ENCODE assay signal across 24 cellular contexts in genomic region chr3:189537135-189537534, GRCh38.
"Had no signal": no experiment of that assay in that cellular context is flagged by ENCODE, and none has a peak within 500 bp of the region (broad histone marks: within the 10 kb centered on the region; RNA-seq: fewer than 3 reads in every experiment).

No MANE protein-coding gene starts in this region.

- H3K27ac Mint-ChIP-seq: activated B cell treated with CpG ODN at 0.5 μM for 24 hours; activated CD4-positive, alpha-beta T cell treated with anti-CD3 and anti-CD28 coated beads for 36 hours; activated CD8-positive, alpha-beta T cell treated with anti-CD3 and anti-CD28 coated beads, Interleukin-2, amount 10 ng/mL, durations not matched to agents 7 days and 5 days; activated naive CD8-positive, alpha-beta T cell; T-cell had no signal

- H3K9me3 Mint-ChIP-seq: activated B cell treated with CpG ODN at 0.5 μM for 24 hours, T-cell had no signal

- H3K4me1 Mint-ChIP-seq: activated B cell treated with CpG ODN at 0.5 μM for 24 hours had no signal

- H3K4me3 Mint-ChIP-seq: activated B cell treated with CpG ODN at 0.5 μM for 24 hours; activated CD4-positive, alpha-beta T cell treated with anti-CD3 and anti-CD28 coated beads for 36 hours; activated CD8-positive, alpha-beta T cell treated with anti-CD3 and anti-CD28 coated beads, Interleukin-2, amount 10 ng/mL, durations not matched to agents 7 days and 5 days; activated naive CD8-positive, alpha-beta T cell; T-cell had no signal

- H3K27me3 Mint-ChIP-seq: activated B cell treated with CpG ODN at 0.5 μM for 24 hours; activated CD4-positive, alpha-beta T cell treated with anti-CD3 and anti-CD28 coated beads for 36 hours; activated naive CD8-positive, alpha-beta T cell; T-cell had no signal

- DNase-seq: activated B cell treated with CpG ODN at 0.5 μM for 24 hours; activated CD4-positive, alpha-beta T cell treated with anti-CD3 and anti-CD28 coated beads for 36 hours; activated CD8-positive, alpha-beta memory T cell treated with anti-CD3 and anti-CD28 coated beads, Interleukin-2, amount 50 U/mL, for 48 hours; activated CD8-positive, alpha-beta T cell treated with anti-CD3 and anti-CD28 coated beads, Interleukin-2, amount 10 ng/mL, durations not matched to agents 7 days and 5 days; activated gamma-delta T cell treated with Interleukin-2 at 50 U/mL for 16 hours; adrenal gland; anterior cingulate cortex; colonic mucosa; IMR-90; Kasumi-1; KBM-7; NCI-H1048; NCI-H1417; NCI-H1930; NCI-H2171; NCI-H2227 treated with DMSO at 0.1 percent for 48 hours; NCI-H446 treated with DMSO at 0.1 percent for 48 hours; NCI-H524 treated with DMSO at 0.1 percent for 48 hours; NCI-H774; RPMI8226; T-cell; T1000 had no signal

- ATAC-seq: activated CD4-positive, alpha-beta T cell treated with anti-CD3 and anti-CD28 coated beads for 36 hours; activated CD8-positive, alpha-beta T cell treated with anti-CD3 and anti-CD28 coated beads, Interleukin-2, amount 10 ng/mL, durations not matched to agents 7 days and 5 days; Right ventricle myocardium inferior; T-cell had no signal

- H3K36me3 Mint-ChIP-seq: T-cell had no signal
